In genomic region chr22:40323681-40324083, GRCh38 we compare ENCODE assay signal across 12 cellular contexts. TPM values are rescaled to one million over a fixed set of nuclear protein-coding genes. Genes with fewer than 3 reads are reported as not detected.
A peak's percentile ranks its signal among the peaks of the same experiment; 100 is the strongest.
DNase-seq lines count a peak whose midpoint lies in the region; ATAC-seq and TF ChIP-seq lines count a peak whose summit lies in the region.
"Had no signal": no experiment of that assay in that cellular context is flagged by ENCODE, and none has a peak within 500 bp of the region (broad histone marks: within the 10 kb centered on the region; RNA-seq: fewer than 3 reads in every experiment).

No MANE protein-coding gene starts in this region.

- H3K27me3 ChIP-seq in HCT116 (ENCODE audit: insufficient read depth, low read length): no peaks in the 10 kb centered on the region
- no peaks in the 10 kb centered on the region for H3K27me3 ChIP-seq in effector memory CD4-positive, alpha-beta T cell (replicated peaks; ENCODE audit: control insufficient read depth, insufficient read depth, low read length, poor library complexity, severe bottlenecking)
- H3K27me3 ChIP-seq in gastrocnemius medialis: no peaks in the 10 kb centered on the region
- H3K27me3 ChIP-seq: gastroesophageal sphincter, uterus had no signal

- H4K20me1 ChIP-seq in HCT116 (ENCODE audit: insufficient read depth): no peaks in the 10 kb centered on the region

- no peak overlapping the region for H3K4me2 ChIP-seq in HCT116 (ENCODE audit: low read length)

- no peak overlapping the region for H2AFZ ChIP-seq in HCT116 (ENCODE audit: low read depth, low read length, poor library complexity, severe bottlenecking)

- H3K9me3 ChIP-seq in HCT116 (ENCODE audit: control insufficient read depth in 1 of 2, insufficient read depth in 1 of 2, low read depth in 1 of 2, low read length in 2 of 2) (no peaks in the 10 kb centered on the region), gastrocnemius medialis (no peaks in the 10 kb centered on the region)
- no peaks in the 10 kb centered on the region for H3K9me3 ChIP-seq in effector memory CD4-positive, alpha-beta T cell (ENCODE audit: control insufficient read depth, low read length)
- H3K9me3 ChIP-seq: gastroesophageal sphincter, uterus had no signal

- H3K4me3 ChIP-seq in HCT116 (replicated peaks in 1 of 2; ENCODE audit: low read depth in 1 of 2, low read length in 2 of 2) (no peak overlapping the region), skin epidermis (no peak overlapping the region), gastrocnemius medialis (no peak overlapping the region)
- H3K4me3 ChIP-seq in effector memory CD4-positive, alpha-beta T cell (ENCODE audit: insufficient read depth, low read depth, low read length, poor library complexity, severe bottlenecking): no peak overlapping the region
- H3K4me3 ChIP-seq: gastroesophageal sphincter, uterus had no signal

- TF ChIP-seq CTCF in HCT116 (IDR thresholded peaks at IDR 0.05 in 2 of 3, conservative IDR thresholded peaks at IDR 0.05 in 1 of 3; ENCODE audit: borderline replicate concordance in 1 of 3, insufficient read depth in 1 of 3, low read depth in 2 of 3, low read length in 2 of 3) (no peak), WTC11 (IDR thresholded peaks at IDR 0.05) (no peak), gastrocnemius medialis (IDR thresholded peaks at IDR 0.05 in 4 of 5, conservative IDR thresholded peaks at IDR 0.05 in 1 of 5) (no peak)

- H3K4me1 ChIP-seq in HCT116 (ENCODE audit: control insufficient read depth in 1 of 2, insufficient read depth in 2 of 2, low read length in 2 of 2): no peaks in the 10 kb centered on the region
- H3K4me1 ChIP-seq in effector memory CD4-positive, alpha-beta T cell (ENCODE audit: control insufficient read depth, insufficient read depth, low read length, poor library complexity, severe bottlenecking): peaks cover 60% of the 10 kb centered on the region
- H3K4me1 ChIP-seq in gastrocnemius medialis: peaks cover 5 to 6% of the 10 kb centered on the region in 2 donors
- H3K4me1 ChIP-seq: uterus had no signal

- no peaks in the 10 kb centered on the region for H3K9me3 Mint-ChIP-seq in WTC11

- DNase-seq in HCT116 (ENCODE audit: low read depth, low spot score) (no peak), WTC11 (ENCODE audit: low spot score) (no peak), gastrocnemius medialis (no peak), NCI-H2227 (lab: John Stamatoyannopoulos, UW; ENCODE audit: unreplicated experiment) (no peak)
- no peak for DNase-seq in effector memory CD4-positive, alpha-beta T cell
- DNase-seq: left ventricle myocardium superior, NCI-H69, posterior cingulate gyrus, uterus had no signal

- no peak for TF ChIP-seq POLR2A in HCT116 (IDR thresholded peaks at IDR 0.05; ENCODE audit: borderline replicate concordance, extremely low read depth, insufficient read depth, insufficient read length)
- no peak for TF ChIP-seq POLR2A in gastrocnemius medialis (IDR thresholded peaks at IDR 0.05)

- H3K4me3 Mint-ChIP-seq in WTC11: no peak overlapping the region

- H3K79me2 ChIP-seq in HCT116 (ENCODE audit: insufficient read depth, low read length): no peaks in the 10 kb centered on the region

- in situ Hi-C loops in gastrocnemius medialis (cut with MboI; ENCODE audit: low sequenced_read_pairs in 4 of 4): loop anchor here in 1 of 4 donors (25.0 kb wide), 1 partner anchor 89 kb away; no protein-coding TSS in a partner anchor

- no peaks in the 10 kb centered on the region for H3K9me2 ChIP-seq in HCT116 (ENCODE audit: insufficient read depth)

- CTCF ChIA-PET in HCT116 (lab: Charles Lee) (no interaction called here), WTC11 (lab: Charles Lee) (interaction anchor here (0.7 to 1.2 kb wide), 2 partner anchors 24 to 300 kb away, joined by 6 read pairs; no protein-coding TSS in a partner anchor)

- POLR2A ChIA-PET in HCT116 (lab: Charles Lee) (no interaction called here), WTC11 (lab: Charles Lee) (interaction anchor here (0.6 kb wide), 1 partner anchor 17 kb away, joined by 4 read pairs; no protein-coding TSS in a partner anchor)

- no peak for TF ChIP-seq RAD21 in HCT116 (IDR thresholded peaks at IDR 0.05; ENCODE audit: low read depth)

- TSS peak; percentile 32 for BruUV-seq in HCT116 (replicated peaks; lab: Mats Ljungman, UMichigan)

- peaks cover 48% of the 10 kb centered on the region for H3K4me1 Mint-ChIP-seq in WTC11

- H3K27ac Mint-ChIP-seq in WTC11: 0 out of 2 replicates have a peak overlapping the region, but pooled peaks have one; percentile 60

- H3K36me3 Mint-ChIP-seq in WTC11: peaks cover 34% of the 10 kb centered on the region

- ATAC-seq in HCT116: no peak
- no peak for ATAC-seq in WTC11
- ATAC-seq in gastrocnemius medialis: no peak
- ATAC-seq in GM19397 (IDR thresholded peaks at IDR 0.05; ENCODE audit: unreplicated experiment): no peak
- ATAC-seq: gastroesophageal sphincter, left ventricle myocardium superior had no signal

- RAD21 ChIA-PET in HCT116 (lab: Charles Lee; ENCODE audit: low non-redundant PET in 1 of 2, low total read pairs in 2 of 2, uncharacterized antibody in 2 of 2, unreplicated experiment in 2 of 2): no interaction called here

- intact Hi-C loops in HCT116 (cut with micrococcal nuclease): no loop called here
- intact Hi-C loops in gastrocnemius medialis (cut with DNase I; ENCODE audit: low total_unique reads): no loop called here

- H3K36me3 ChIP-seq in HCT116 (ENCODE audit: control insufficient read depth in 1 of 2, insufficient read depth in 2 of 2, low read length in 2 of 2): peaks cover 0 to 13% of the 10 kb centered on the region in 2 experiments; a peak in 3 of 4 replicates
- H3K36me3 ChIP-seq in effector memory CD4-positive, alpha-beta T cell (ENCODE audit: control insufficient read depth, insufficient read depth, low read length): peaks cover 21% of the 10 kb centered on the region
- peaks cover 0 to 41% of the 10 kb centered on the region in 2 donors for H3K36me3 ChIP-seq in gastrocnemius medialis
- H3K36me3 ChIP-seq: uterus had no signal

- H3K27ac ChIP-seq in HCT116 (ENCODE audit: low read depth, low read length): no peak overlapping the region
- H3K27ac ChIP-seq in effector memory CD4-positive, alpha-beta T cell (ENCODE audit: insufficient read depth, low read length, poor library complexity, severe bottlenecking): peak overlapping the region; percentile 71
- peak overlapping the region in 13 of 21 experiments; percentile 7 to 89 (median 66) for H3K27ac ChIP-seq in skin epidermis
- H3K27ac ChIP-seq in gastrocnemius medialis: no peak overlapping the region
- H3K27ac ChIP-seq: uterus had no signal

- no peak overlapping the region for H3K9ac ChIP-seq in HCT116 (ENCODE audit: low read length)

- no peaks in the 10 kb centered on the region for H3K27me3 Mint-ChIP-seq in WTC11 (ENCODE audit: low read depth)

TF ChIP-seq in HCT116, 20 proteins besides CTCF, POLR2A, EP300 and RAD21:
- TF ChIP-seq ZFX (IDR thresholded peaks at IDR 0.05) (no peak), EZH2 (IDR thresholded peaks at IDR 0.05) (no peak), EZH2phosphoT487 (IDR thresholded peaks at IDR 0.05; ENCODE audit: borderline replicate concordance) (no peak), SRF (IDR thresholded peaks at IDR 0.05; ENCODE audit: low read depth) (no peak), MAX (IDR thresholded peaks at IDR 0.05) (no peak), POLR2AphosphoS5 (IDR thresholded peaks at IDR 0.05; ENCODE audit: low read depth, low read length) (no peak), SIN3A (IDR thresholded peaks at IDR 0.05; ENCODE audit: low read depth) (no peak), FOSL1 (IDR thresholded peaks at IDR 0.05; ENCODE audit: low read depth) (no peak), EGR1 (IDR thresholded peaks at IDR 0.05; ENCODE audit: low read depth) (no peak), CBX3 (IDR thresholded peaks at IDR 0.05; ENCODE audit: low read depth) (no peak)

TF ChIP-seq in WTC11, 78 proteins besides CTCF, POLR2A, EP300 and RAD21 (continues in another document):
- no peak for TF ChIP-seq ZNF232 (CRISPR knock-in tag; IDR thresholded peaks at IDR 0.05)
- no peak for TF ChIP-seq ZNF281 (CRISPR knock-in tag; IDR thresholded peaks at IDR 0.05)

RNA-seq across cellular contexts. Expression of gene ADSL, which starts 22.6 kb away (rescaled TPM):
- total RNA-seq in HCT116 (2021; ENCODE audit: unreplicated experiment) (126 TPM), WTC11 (2021) (133 to 154 TPM (median 136 TPM) in 3 replicates), gastrocnemius medialis (100 to 1,000 TPM; 249 to 283 (median 262) TPM)
- polyA plus RNA-seq in HCT116 (2012): 120 and 142 TPM in 2 replicates

RNA-seq across cellular contexts. Expression of gene SGSM3, which starts 46.7 kb away (rescaled TPM):
- 58.8 TPM for total RNA-seq in HCT116 (2021; ENCODE audit: unreplicated experiment)
- 64.7 and 72.2 TPM in 2 replicates for polyA plus RNA-seq in HCT116 (2012)
- 81.8 to 96.9 TPM (median 93.0 TPM) in 3 replicates for total RNA-seq in WTC11 (2021)
- total RNA-seq in gastrocnemius medialis: 10 to 100 TPM; 14.3 to 43.8 (median 20.0) TPM

Comparison
In these comparisons a context has a peak if more than half of its experiments do, and no peak if none do; other contexts are left out.
1. H3K27ac ChIP-seq: peak in effector memory CD4-positive, alpha-beta T cell (single experiment) and skin epidermis (13 of 21); none in HCT116 (single experiment) and gastrocnemius medialis (0 of 4).